ENCODE assay signal across 8 cellular contexts in genomic region chr5:80255425-80255751, GRCh38. TPM values are rescaled to one million over a fixed set of nuclear protein-coding genes. Genes with fewer than 3 reads are reported as not detected.
A peak's percentile ranks its signal among the peaks of the same experiment; 100 is the strongest.
DNase-seq lines count a peak whose midpoint lies in the region; ATAC-seq, FAIRE-seq and TF ChIP-seq lines count a peak whose summit lies in the region.

No MANE protein-coding gene starts in this region.

- TF ChIP-seq EP300 in GM12878 (IDR thresholded peaks at IDR 0.05; ENCODE audit: borderline replicate concordance in 1 of 2, control insufficient read depth in 1 of 2, low read depth in 2 of 2, low read length in 2 of 2), result no peak

- 2% methylated on average over 17 of the region's 28 CpGs for WGBS in GM12878 (ENCODE audit: insufficient coverage, insufficient replicate concordance, low lambda C conversion rate, missing lambda C conversion rate)

- CTCF ChIA-PET in GM12878 (lab: Yijun Ruan, JAX), result interaction anchor here (1.3 to 3.6 kb wide), 5 partner anchors 8 to 172 kb away, joined by 3 to 11 read pairs (median 4); no protein-coding TSS in a partner anchor

- no peaks in the 10 kb centered on the region; the same call in 2 of the 3 replicates for H3K9me3 ChIP-seq in GM12878 (replicated peaks; ENCODE audit: control insufficient read depth, insufficient read depth, low read length)

- TF ChIP-seq CTCF in AG10803 (conservative IDR thresholded peaks at IDR 0.05; ENCODE audit: low read length) (no peak), GM12878 (IDR thresholded peaks at IDR 0.05 in 2 of 3, conservative IDR thresholded peaks at IDR 0.05 in 1 of 3; ENCODE audit: control insufficient read depth in 2 of 3, extremely low read depth in 1 of 3, insufficient read depth in 1 of 3, low read depth in 3 of 3, low read length in 3 of 3) (no peak)

- H3K27ac ChIP-seq in GM12878 (ENCODE audit: control insufficient read depth, insufficient read depth), result no peak overlapping the region

- no peaks in the 10 kb centered on the region for H4K20me1 ChIP-seq in GM12878 (ENCODE audit: control insufficient read depth, insufficient read depth)

- peak overlapping the region; percentile 65 for H3K9ac ChIP-seq in GM12878 (ENCODE audit: control insufficient read depth, insufficient read depth, low read length)

- H3K79me2 ChIP-seq in GM12878 (ENCODE audit: control insufficient read depth, insufficient read depth, low read length), result peaks cover 8% of the 10 kb centered on the region

- ATAC-seq in GM18868 (IDR thresholded peaks at IDR 0.05; ENCODE audit: unreplicated experiment) (peak; percentile 39), HG03135 (IDR thresholded peaks at IDR 0.05; ENCODE audit: unreplicated experiment) (peak; percentile 37), GM12878 (peak; percentile 56), sciatic nerve (peak; percentile 77)

- in situ Hi-C loops in GM12878 (cut with MboI), result no loop called here

- H3K4me2 ChIP-seq in GM12878 (ENCODE audit: control insufficient read depth, insufficient read depth), result peak overlapping the region; percentile 99

- SMC1A ChIA-PET in GM12878 (lab: Charles Lee; ENCODE audit: uncharacterized antibody, unreplicated experiment), result interaction anchor here (1.2 to 5.0 kb wide), 14 partner anchors 10 to 155 kb away, joined by 3 to 70 read pairs (median 6); no protein-coding TSS in a partner anchor

- POLR2A ChIA-PET in GM12878 (lab: Charles Lee), result interaction anchor here (0.6 to 5.2 kb wide), 14 partner anchors 10 to 152 kb away, joined by 3 to 93 read pairs (median 6); no protein-coding TSS in a partner anchor

- H3K4me1 ChIP-seq in GM12878 (ENCODE audit: control insufficient read depth, insufficient read depth, low read length), result peaks cover 8% of the 10 kb centered on the region

- no peaks in the 10 kb centered on the region for H3K27me3 ChIP-seq in GM12878 (replicated peaks in 1 of 2; ENCODE audit: control insufficient read depth in 2 of 2, insufficient read depth in 2 of 2, low read length in 1 of 2)

- peak overlapping the region; percentile 81 for H3K4me3 ChIP-seq in AG10803 (ENCODE audit: low read length)
- H3K4me3 ChIP-seq in GM12878, result peak overlapping the region; percentile 84
- peak overlapping the region; percentile 75 for H3K4me3 ChIP-seq in iPS-11a (ENCODE audit: low read depth, low read length)

- DNase-seq in AG10803 (ENCODE audit: low read depth) (peak; percentile 52), RKO (ENCODE audit: low spot score) (peak; percentile 65), GM12878 (ENCODE audit: low read depth, low spot score) (no peak), sciatic nerve (ENCODE audit: low spot score) (peak; percentile 82), NCI-H1436 treated with DMSO at 0.1 percent for 48 hours (lab: John Stamatoyannopoulos, UW) (no peak)

- H3K36me3 ChIP-seq in GM12878 (ENCODE audit: control insufficient read depth in 2 of 2, insufficient read depth in 2 of 2, low read length in 1 of 2), result no peaks in the 10 kb centered on the region

- no peak for TF ChIP-seq RAD21 in GM12878 (IDR thresholded peaks at IDR 0.05; ENCODE audit: insufficient read depth, low read depth, low read length)

- intact Hi-C loops in GM12878 (cut with micrococcal nuclease; ENCODE audit: unreplicated experiment), result loop anchor here (5.0 kb wide), 1 partner anchor 163 kb away; no protein-coding TSS in a partner anchor
- intact Hi-C loops in sciatic nerve (cut with DNase I), result loop anchor here (10.0 kb wide), 1 partner anchor 111 kb away; no protein-coding TSS in a partner anchor

- H2AFZ ChIP-seq in GM12878 (ENCODE audit: control insufficient read depth, low read depth, low read length), result peak overlapping the region; percentile 87

- RAD21 ChIA-PET in GM12878 (lab: Charles Lee; ENCODE audit: unreplicated experiment), result interaction anchor here (0.8 to 5.9 kb wide), 10 partner anchors 9 to 159 kb away, joined by 3 to 48 read pairs (median 9); no protein-coding TSS in a partner anchor

- no peak for TF ChIP-seq POLR2A in GM12878 (IDR thresholded peaks at IDR 0.05; ENCODE audit: low read depth, low read length)

- BruUV-seq in GM12878 (replicated peaks; lab: Mats Ljungman, UMichigan), result no TSS peak

- FAIRE-seq in GM12878 (lab: Jason Lieb, UNC), result no peak

TF ChIP-seq in GM12878, 131 proteins besides CTCF, POLR2A, EP300 and RAD21 (continues in another document):
- no peak for TF ChIP-seq BACH1 (IDR thresholded peaks at IDR 0.05; ENCODE audit: borderline replicate concordance)
- TF ChIP-seq JUND (IDR thresholded peaks at IDR 0.05; ENCODE audit: low read depth, low read length), result no peak
- no peak for TF ChIP-seq CBFB (IDR thresholded peaks at IDR 0.05; ENCODE audit: low read depth)
- TF ChIP-seq ATF3 (IDR thresholded peaks at IDR 0.05; ENCODE audit: borderline replicate concordance, extremely low read depth, low read depth, low read length), result no peak
- no peak for TF ChIP-seq HCFC1 (IDR thresholded peaks at IDR 0.05; ENCODE audit: low read length)
- no peak for TF ChIP-seq SMARCA5 (IDR thresholded peaks at IDR 0.05)
- TF ChIP-seq, protein P1, sequence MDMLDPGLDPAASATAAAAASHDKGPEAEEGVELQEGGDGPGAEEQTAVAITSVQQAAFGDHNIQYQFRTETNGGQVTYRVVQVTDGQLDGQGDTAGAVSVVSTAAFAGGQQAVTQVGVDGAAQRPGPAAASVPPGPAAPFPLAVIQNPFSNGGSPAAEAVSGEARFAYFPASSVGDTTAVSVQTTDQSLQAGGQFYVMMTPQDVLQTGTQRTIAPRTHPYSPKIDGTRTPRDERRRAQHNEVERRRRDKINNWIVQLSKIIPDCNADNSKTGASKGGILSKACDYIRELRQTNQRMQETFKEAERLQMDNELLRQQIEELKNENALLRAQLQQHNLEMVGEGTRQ (IDR thresholded peaks at IDR 0.05; ENCODE audit: borderline replicate concordance, low read depth, low read length), result no peak
- TF ChIP-seq RELA (IDR thresholded peaks at IDR 0.05; ENCODE audit: borderline replicate concordance, partially characterized antibody), result peak; percentile 14
- no peak for TF ChIP-seq ZNF384 (IDR thresholded peaks at IDR 0.05; ENCODE audit: borderline replicate concordance, low read depth, low read length)
- TF ChIP-seq, protein P2, sequence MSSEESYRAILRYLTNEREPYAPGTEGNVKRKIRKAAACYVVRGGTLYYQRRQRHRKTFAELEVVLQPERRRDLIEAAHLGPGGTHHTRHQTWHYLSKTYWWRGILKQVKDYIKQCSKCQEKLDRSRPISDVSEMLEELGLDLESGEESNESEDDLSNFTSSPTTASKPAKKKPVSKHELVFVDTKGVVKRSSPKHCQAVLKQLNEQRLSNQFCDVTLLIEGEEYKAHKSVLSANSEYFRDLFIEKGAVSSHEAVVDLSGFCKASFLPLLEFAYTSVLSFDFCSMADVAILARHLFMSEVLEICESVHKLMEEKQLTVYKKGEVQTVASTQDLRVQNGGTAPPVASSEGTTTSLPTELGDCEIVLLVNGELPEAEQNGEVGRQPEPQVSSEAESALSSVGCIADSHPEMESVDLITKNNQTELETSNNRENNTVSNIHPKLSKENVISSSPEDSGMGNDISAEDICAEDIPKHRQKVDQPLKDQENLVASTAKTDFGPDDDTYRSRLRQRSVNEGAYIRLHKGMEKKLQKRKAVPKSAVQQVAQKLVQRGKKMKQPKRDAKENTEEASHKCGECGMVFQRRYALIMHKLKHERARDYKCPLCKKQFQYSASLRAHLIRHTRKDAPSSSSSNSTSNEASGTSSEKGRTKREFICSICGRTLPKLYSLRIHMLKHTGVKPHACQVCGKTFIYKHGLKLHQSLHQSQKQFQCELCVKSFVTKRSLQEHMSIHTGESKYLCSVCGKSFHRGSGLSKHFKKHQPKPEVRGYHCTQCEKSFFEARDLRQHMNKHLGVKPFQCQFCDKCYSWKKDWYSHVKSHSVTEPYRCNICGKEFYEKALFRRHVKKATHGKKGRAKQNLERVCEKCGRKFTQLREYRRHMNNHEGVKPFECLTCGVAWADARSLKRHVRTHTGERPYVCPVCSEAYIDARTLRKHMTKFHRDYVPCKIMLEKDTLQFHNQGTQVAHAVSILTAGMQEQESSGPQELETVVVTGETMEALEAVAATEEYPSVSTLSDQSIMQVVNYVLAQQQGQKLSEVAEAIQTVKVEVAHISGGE (CRISPR knock-in tag; IDR thresholded peaks at IDR 0.05), result no peak

RNA-seq across cellular contexts. Expression of gene SERINC5, which starts 0.5 kb away (rescaled TPM):
- total RNA-seq in GM12878 (2013; cell fraction: nucleolus; rRNA removed), result 48.7 and 52.4 TPM in 2 replicates
- total RNA-seq in GM12878 (2014; rRNA removed) (2.0 and 2.2 TPM in 2 replicates), GM12878 (2014; rRNA removed; fragmentation: Illumina TruSeq; extraction: Trizol) (3.5 and 4.2 TPM in 2 replicates), GM12878 (2021) (7.0 and 7.1 TPM in 2 replicates), sciatic nerve (70.2 TPM)
- 0.94 TPM for polyA plus RNA-seq in GM12878 (2011; ENCODE audit: low read depth)
- polyA plus RNA-seq in GM12878 (2011; rRNA removed) (3.3 and 3.4 TPM in 2 replicates), GM12878 (2014; fragmentation: Illumina TruSeq; extraction: Trizol) (3.5 and 4.1 TPM in 2 replicates), GM12878 (2014; fragmentation: Nextera tagmentation; extraction: Ambion mirVana) (1 to 10 TPM in 1 of 2 experiments, under 1 TPM in 1; 0.66 to 1.9 TPM), GM12878 (2014; rRNA removed) (3.1 and 3.6 TPM in 2 replicates), GM12878 (2016; fragmentation: Nextera tagmentation; extraction: Ambion mirVana) (1 to 10 TPM; 1.0 to 2.2 TPM)
- 2.1 and 2.9 TPM in 2 replicates for polyA plus RNA-seq in GM12878 (2011; cell fraction: cytosol; rRNA removed)
- 3.1 and 3.4 TPM in 2 replicates for polyA plus RNA-seq in GM12878 (2011; cell fraction: nucleus; rRNA removed)
- 1.9 and 2.7 TPM in 2 replicates for polyA plus RNA-seq in GM12878 (2012)
- 4.2 and 4.4 TPM in 2 replicates for polyA minus RNA-seq in GM12878 (2011; rRNA and poly(A)+ RNA removed)
- 1.1 and 1.6 TPM in 2 replicates for polyA minus RNA-seq in GM12878 (2011; cell fraction: cytosol; rRNA and poly(A)+ RNA removed)
- polyA minus RNA-seq in GM12878 (2011; cell fraction: nucleus; rRNA and poly(A)+ RNA removed), result 4.2 and 4.8 TPM in 2 replicates

Comparison
In these comparisons a context has a peak if more than half of its experiments do, and no peak if none do; other contexts are left out.
1. DNase-seq: peak in AG10803 (single experiment), RKO (single experiment) and sciatic nerve (single experiment); none in GM12878 (single experiment) and NCI-H1436 treated with DMSO at 0.1 percent for 48 hours (single experiment).
2. Peak in every context shown above with its lines, with median percentiles within 50 percentile points of each other: H3K4me3 ChIP-seq and ATAC-seq.